Comparison of ENCODE assay signal across 8 cellular contexts in genomic region chr21:44817914-44818635, GRCh38. TPM values are rescaled to one million over a fixed set of nuclear protein-coding genes. Genes with fewer than 3 reads are reported as not detected.
DNase-seq lines count a peak whose midpoint lies in the region; ATAC-seq and TF ChIP-seq lines count a peak whose summit lies in the region.

SUMO3 (minus strand) TSS chr21:44818062; CDS start chr21:44817968, 94 bp downstream.

- no peaks in the 10 kb centered on the region for H3K36me3 ChIP-seq in CD8-positive, alpha-beta T cell (ENCODE audit: insufficient read depth, low read length)
- H3K36me3 ChIP-seq in Peyer's patch (peaks cover 0 to 8% (median 0%) of the 10 kb centered on the region in 3 donors), fibroblast of lung (ENCODE audit: control insufficient read depth, insufficient read depth, low read length) (peaks cover 4% of the 10 kb centered on the region)
- H3K36me3 ChIP-seq in naive thymus-derived CD4-positive, alpha-beta T cell (ENCODE audit: control insufficient read depth in 2 of 3, insufficient read depth in 3 of 3, low read length in 3 of 3): peaks cover 0 to 14% (median 0%) of the 10 kb centered on the region in 3 experiments

- peak within 1 kb of the TSS; percentile 79 for H3K27ac Mint-ChIP-seq in CD8-positive, alpha-beta T cell
- H3K27ac Mint-ChIP-seq in activated T-helper 1 cell treated with anti-CD3 and anti-CD28 coated beads, Interleukin-12 subunit alpha, Interleukin-12 subunit beta, Interleukin-2, Interleukin-4 antibody, amounts not matched to agents 30 ng/mL and 10 ng/mL and 1 ng/mL, durations not matched to agents 14 hours and 24 hours and 36 hours: peak within 1 kb of the TSS; percentile 44
- H3K27ac Mint-ChIP-seq in naive thymus-derived CD4-positive, alpha-beta T cell: peak within 1 kb of the TSS in 7 of 9 donors; percentile 28 to 80 (median 65)
- H3K27ac Mint-ChIP-seq in stimulated activated effector memory CD8-positive, alpha-beta T cell treated with anti-CD3 and anti-CD28 coated beads, Interleukin-12 subunit alpha, Interleukin-12 subunit beta, amount 100 ng/mL, for 72 hours: no peak within 1 kb of the TSS

- peaks cover 40% of the 10 kb centered on the region for H3K79me2 ChIP-seq in fibroblast of lung (ENCODE audit: control insufficient read depth, insufficient read depth, low read length)

- H3K4me3 ChIP-seq in CD8-positive, alpha-beta T cell (ENCODE audit: low read depth, low read length): peak within 1 kb of the TSS; percentile 68
- H3K4me3 ChIP-seq in Peyer's patch: peak within 1 kb of the TSS; percentile 84 to 92 (median 88)
- peak within 1 kb of the TSS; percentile 61 to 80 (median 74) for H3K4me3 ChIP-seq in fibroblast of lung (replicated peaks in 1 of 4; ENCODE audit: control extremely low read depth in 1 of 4, insufficient read depth in 1 of 4, low read depth in 3 of 4, low read length in 4 of 4)
- H3K4me3 ChIP-seq in naive thymus-derived CD4-positive, alpha-beta T cell (ENCODE audit: low read length): peak within 1 kb of the TSS; percentile 68

- peak within 1 kb of the TSS; percentile 59 for H3K4me2 ChIP-seq in fibroblast of lung (ENCODE audit: extremely low read depth, insufficient read depth, low read length)

- peak; percentile 75 to 91 (median 83) for DNase-seq in CD8-positive, alpha-beta T cell
- DNase-seq in Peyer's patch: peak; percentile 78 to 91 (median 90)
- peak; percentile 88 for DNase-seq in activated T-helper 1 cell treated with anti-CD3 and anti-CD28 coated beads, Interleukin-12 subunit alpha, Interleukin-12 subunit beta, Interleukin-2, Interleukin-4 antibody, amounts not matched to agents 30 ng/mL and 10 ng/mL and 1 ng/mL, durations not matched to agents 14 hours and 24 hours and 36 hours (ENCODE audit: low spot score)
- peak; percentile 72 to 79 for DNase-seq in fibroblast of lung (ENCODE audit: low read depth in 2 of 2)
- peak; percentile 78 to 96 (median 92) for DNase-seq in naive thymus-derived CD4-positive, alpha-beta T cell
- peak; percentile 92 to 93 for DNase-seq in stimulated activated effector memory CD8-positive, alpha-beta T cell treated with anti-CD3 and anti-CD28 coated beads, Interleukin-12 subunit alpha, Interleukin-12 subunit beta, amount 100 ng/mL, for 72 hours (ENCODE audit: low spot score in 2 of 2)

- no peak for TF ChIP-seq CTCF in CD8-positive, alpha-beta T cell (IDR thresholded peaks at IDR 0.05)
- no peak for TF ChIP-seq CTCF in Peyer's patch (IDR thresholded peaks at IDR 0.05)
- no peak for TF ChIP-seq CTCF in fibroblast of lung (conservative IDR thresholded peaks at IDR 0.05 in 1 of 2, IDR thresholded peaks at IDR 0.05 in 1 of 2; ENCODE audit: low read depth in 1 of 2, low read length in 2 of 2)

- CTCF ChIA-PET in CD8-positive, alpha-beta T cell (lab: Charles Lee): interaction anchor here (1.6 kb wide), 1 partner anchor 16 kb away, joined by 3 read pairs; the partner anchor contains the start of gene UBE2G2
- CTCF ChIA-PET in naive thymus-derived CD4-positive, alpha-beta T cell (lab: Charles Lee): interaction anchor here (0.6 to 0.7 kb wide), 2 partner anchors 17 to 27 kb away, joined by 3 read pairs; partner anchors contain the start of gene UBE2G2

- no peaks in the 10 kb centered on the region for H3K27me3 ChIP-seq in CD8-positive, alpha-beta T cell (ENCODE audit: insufficient read depth, low read length)
- H3K27me3 ChIP-seq in Peyer's patch (no peaks in the 10 kb centered on the region), fibroblast of lung (ENCODE audit: control insufficient read depth, insufficient read depth, low read length) (no peaks in the 10 kb centered on the region)
- no peaks in the 10 kb centered on the region for H3K27me3 ChIP-seq in naive thymus-derived CD4-positive, alpha-beta T cell (ENCODE audit: control insufficient read depth in 2 of 2, insufficient read depth in 2 of 2, low read length in 2 of 2)

- H3K4me1 ChIP-seq in CD8-positive, alpha-beta T cell (ENCODE audit: insufficient read depth, low read length): peaks cover 18% of the 10 kb centered on the region
- peaks cover 4 to 15% (median 10%) of the 10 kb centered on the region in 4 donors for H3K4me1 ChIP-seq in Peyer's patch
- peaks cover 3% of the 10 kb centered on the region for H3K4me1 ChIP-seq in fibroblast of lung (ENCODE audit: control insufficient read depth, extremely low read depth, insufficient read depth, low read length)
- H3K4me1 ChIP-seq in naive thymus-derived CD4-positive, alpha-beta T cell (ENCODE audit: control insufficient read depth in 2 of 2, insufficient read depth in 2 of 2, low read length in 2 of 2): no peaks in the 10 kb centered on the region

- no peak within 1 kb of the TSS for H2AFZ ChIP-seq in fibroblast of lung (ENCODE audit: low read length)

- peaks cover 11% of the 10 kb centered on the region for H3K9me3 Mint-ChIP-seq in CD8-positive, alpha-beta T cell
- peaks cover 24% of the 10 kb centered on the region for H3K9me3 Mint-ChIP-seq in activated T-helper 1 cell treated with anti-CD3 and anti-CD28 coated beads, Interleukin-12 subunit alpha, Interleukin-12 subunit beta, Interleukin-2, Interleukin-4 antibody, amounts not matched to agents 30 ng/mL and 10 ng/mL and 1 ng/mL, durations not matched to agents 14 hours and 24 hours and 36 hours
- peaks cover 0 to 35% (median 13%) of the 10 kb centered on the region in 11 donors for H3K9me3 Mint-ChIP-seq in naive thymus-derived CD4-positive, alpha-beta T cell
- peaks cover 7% of the 10 kb centered on the region for H3K9me3 Mint-ChIP-seq in stimulated activated effector memory CD8-positive, alpha-beta T cell treated with anti-CD3 and anti-CD28 coated beads, Interleukin-12 subunit alpha, Interleukin-12 subunit beta, amount 100 ng/mL, for 72 hours

- intact Hi-C loops in CD8-positive, alpha-beta T cell (cut with DNase I, micrococcal nuclease): loop anchor here (1.0 to 5.0 kb wide), 14 partner anchors 16 to 1846 kb away; partner anchors contain the start of genes CFAP410 (in 2 of the 2), PTTG1IP (in 2 of the 2), ADARB1 (in 1 of the 2) and LRRC3 (in 1 of the 2)
- intact Hi-C loops in activated T-helper 1 cell treated with anti-CD3 and anti-CD28 coated beads, Interleukin-12 subunit alpha, Interleukin-12 subunit beta, Interleukin-2, Interleukin-4 antibody, amounts not matched to agents 30 ng/mL and 10 ng/mL and 1 ng/mL, durations not matched to agents 14 hours and 24 hours and 36 hours (cut with micrococcal nuclease): loop anchor here (1.0 to 5.0 kb wide), 8 partner anchors 17 to 824 kb away; partner anchors contain the start of genes LRRC3, PCBP3, POFUT2 and PTTG1IP
- intact Hi-C loops in naive thymus-derived CD4-positive, alpha-beta T cell (cut with micrococcal nuclease): loop anchor here (1.0 to 5.0 kb wide), 11 partner anchors 17 to 806 kb away; partner anchors contain the start of genes PTTG1IP (in 2 of the 2), UBE2G2 (in 2 of the 2), LRRC3 (in 1 of the 2) and POFUT2 (in 1 of the 2)

- H3K27ac ChIP-seq in CD8-positive, alpha-beta T cell (ENCODE audit: low read depth, low read length): peak within 1 kb of the TSS; percentile 76
- H3K27ac ChIP-seq in Peyer's patch: peak within 1 kb of the TSS; percentile 90 to 96 (median 93)
- peak within 1 kb of the TSS; percentile 82 for H3K27ac ChIP-seq in fibroblast of lung (ENCODE audit: insufficient read depth, low read length)
- H3K27ac ChIP-seq in naive thymus-derived CD4-positive, alpha-beta T cell (ENCODE audit: low read depth, low read length): peak within 1 kb of the TSS; percentile 96

- no peaks in the 10 kb centered on the region for H3K27me3 Mint-ChIP-seq in CD8-positive, alpha-beta T cell (ENCODE audit: low read depth)
- no peaks in the 10 kb centered on the region for H3K27me3 Mint-ChIP-seq in activated T-helper 1 cell treated with anti-CD3 and anti-CD28 coated beads, Interleukin-12 subunit alpha, Interleukin-12 subunit beta, Interleukin-2, Interleukin-4 antibody, amounts not matched to agents 30 ng/mL and 10 ng/mL and 1 ng/mL, durations not matched to agents 14 hours and 24 hours and 36 hours (ENCODE audit: insufficient read depth)
- H3K27me3 Mint-ChIP-seq in naive thymus-derived CD4-positive, alpha-beta T cell: peaks cover 0 to 9% (median 0%) of the 10 kb centered on the region in 5 donors

- ATAC-seq in CD8-positive, alpha-beta T cell: peak; percentile 68
- ATAC-seq in GM19351 (IDR thresholded peaks at IDR 0.05; ENCODE audit: unreplicated experiment) (peak; percentile 61), HG03521 (IDR thresholded peaks at IDR 0.05; ENCODE audit: unreplicated experiment) (peak; percentile 61)
- ATAC-seq in naive thymus-derived CD4-positive, alpha-beta T cell: peak; percentile 83
- ATAC-seq in stimulated activated effector memory CD8-positive, alpha-beta T cell treated with anti-CD3 and anti-CD28 coated beads, Interleukin-12 subunit alpha, Interleukin-12 subunit beta, amount 100 ng/mL, for 72 hours: peak; percentile 85

- TF ChIP-seq POLR2A in Peyer's patch (IDR thresholded peaks at IDR 0.05): peak; percentile 79 to 97

- peak within 1 kb of the TSS; percentile 73 for H3K4me3 Mint-ChIP-seq in CD8-positive, alpha-beta T cell
- H3K4me3 Mint-ChIP-seq in activated T-helper 1 cell treated with anti-CD3 and anti-CD28 coated beads, Interleukin-12 subunit alpha, Interleukin-12 subunit beta, Interleukin-2, Interleukin-4 antibody, amounts not matched to agents 30 ng/mL and 10 ng/mL and 1 ng/mL, durations not matched to agents 14 hours and 24 hours and 36 hours: peak within 1 kb of the TSS; percentile 67
- H3K4me3 Mint-ChIP-seq in naive thymus-derived CD4-positive, alpha-beta T cell: peak within 1 kb of the TSS; percentile 50 to 85 (median 70)
- H3K4me3 Mint-ChIP-seq in stimulated activated effector memory CD8-positive, alpha-beta T cell treated with anti-CD3 and anti-CD28 coated beads, Interleukin-12 subunit alpha, Interleukin-12 subunit beta, amount 100 ng/mL, for 72 hours: peak within 1 kb of the TSS; percentile 78

- POLR2A ChIA-PET in CD8-positive, alpha-beta T cell (lab: Charles Lee): interaction anchor here (1.0 to 1.6 kb wide), 6 partner anchors 9 to 261 kb away, joined by 3 to 5 read pairs (median 4); partner anchors contain the start of gene PTTG1IP
- POLR2A ChIA-PET in naive thymus-derived CD4-positive, alpha-beta T cell (lab: Charles Lee): interaction anchor here (0.9 to 1.6 kb wide), 15 partner anchors 9 to 270 kb away, joined by 3 to 7 read pairs (median 4); partner anchors contain the start of genes PTTG1IP and UBE2G2

- peaks cover 7% of the 10 kb centered on the region for H3K36me3 Mint-ChIP-seq in CD8-positive, alpha-beta T cell
- peaks cover 3% of the 10 kb centered on the region for H3K36me3 Mint-ChIP-seq in activated T-helper 1 cell treated with anti-CD3 and anti-CD28 coated beads, Interleukin-12 subunit alpha, Interleukin-12 subunit beta, Interleukin-2, Interleukin-4 antibody, amounts not matched to agents 30 ng/mL and 10 ng/mL and 1 ng/mL, durations not matched to agents 14 hours and 24 hours and 36 hours (ENCODE audit: low read depth)
- H3K36me3 Mint-ChIP-seq in naive thymus-derived CD4-positive, alpha-beta T cell: peaks cover 0 to 16% (median 0%) of the 10 kb centered on the region in 5 donors
- peaks cover 22% of the 10 kb centered on the region for H3K36me3 Mint-ChIP-seq in stimulated activated effector memory CD8-positive, alpha-beta T cell treated with anti-CD3 and anti-CD28 coated beads, Interleukin-12 subunit alpha, Interleukin-12 subunit beta, amount 100 ng/mL, for 72 hours

- H3K9me3 ChIP-seq in CD8-positive, alpha-beta T cell (ENCODE audit: low read length): peaks cover 5% of the 10 kb centered on the region
- peaks cover 0 to 8% (median 3%) of the 10 kb centered on the region in 4 donors for H3K9me3 ChIP-seq in Peyer's patch
- H3K9me3 ChIP-seq in fibroblast of lung (ENCODE audit: control insufficient read depth, insufficient read depth, low read depth, low read length): no peaks in the 10 kb centered on the region
- H3K9me3 ChIP-seq in naive thymus-derived CD4-positive, alpha-beta T cell (ENCODE audit: control insufficient read depth in 2 of 3, low read length in 3 of 3): peaks cover 0 to 13% (median 0%) of the 10 kb centered on the region in 3 experiments

- H3K4me1 Mint-ChIP-seq in CD8-positive, alpha-beta T cell (ENCODE audit: low read depth): peaks cover 9% of the 10 kb centered on the region
- H3K4me1 Mint-ChIP-seq in activated T-helper 1 cell treated with anti-CD3 and anti-CD28 coated beads, Interleukin-12 subunit alpha, Interleukin-12 subunit beta, Interleukin-2, Interleukin-4 antibody, amounts not matched to agents 30 ng/mL and 10 ng/mL and 1 ng/mL, durations not matched to agents 14 hours and 24 hours and 36 hours (ENCODE audit: low read depth): peaks cover 11% of the 10 kb centered on the region
- H3K4me1 Mint-ChIP-seq in naive thymus-derived CD4-positive, alpha-beta T cell: peaks cover 5 to 27% (median 10%) of the 10 kb centered on the region in 7 donors
- peaks cover 16% of the 10 kb centered on the region for H3K4me1 Mint-ChIP-seq in stimulated activated effector memory CD8-positive, alpha-beta T cell treated with anti-CD3 and anti-CD28 coated beads, Interleukin-12 subunit alpha, Interleukin-12 subunit beta, amount 100 ng/mL, for 72 hours

- H4K20me1 ChIP-seq in fibroblast of lung (ENCODE audit: control insufficient read depth, extremely low read depth, insufficient read depth, low read length): no peaks in the 10 kb centered on the region

- H3K9ac ChIP-seq in fibroblast of lung (ENCODE audit: insufficient read depth, low read length): peak within 1 kb of the TSS; percentile 81

RNA-seq across cellular contexts. Expression of gene SUMO3, which starts in this region (rescaled TPM):
- 10 to 100 TPM; 84.7 to 87.3 TPM for total RNA-seq in CD8-positive, alpha-beta T cell
- total RNA-seq in Peyer's patch (10 to 100 TPM; 42.6 to 57.6 (median 49.8) TPM), fibroblast of lung (74.2 and 96.3 TPM in 2 replicates)
- 86.9 and 88.6 TPM in 2 replicates for total RNA-seq in activated T-helper 1 cell treated with anti-CD3 and anti-CD28 coated beads, Interleukin-12 subunit alpha, Interleukin-12 subunit beta, Interleukin-2, Interleukin-4 antibody, amounts not matched to agents 30 ng/mL and 10 ng/mL and 1 ng/mL, durations not matched to agents 14 hours and 24 hours and 36 hours
- polyA plus RNA-seq in fibroblast of lung: 190 and 230 TPM in 2 replicates
- 125 and 162 TPM in 2 replicates for polyA plus RNA-seq in fibroblast of lung (2012)
- polyA minus RNA-seq in fibroblast of lung (ENCODE audit: low replicate concordance): 39.3 and 58.6 TPM in 2 replicates
- 10 to 100 TPM; 46.9 to 91.7 (median 70.2) TPM for total RNA-seq in naive thymus-derived CD4-positive, alpha-beta T cell
- 10 to 100 TPM; 85.1 to 88.9 TPM for polyA plus RNA-seq in naive thymus-derived CD4-positive, alpha-beta T cell

Comparison
In these comparisons a context has a peak if more than half of its experiments do, and no peak if none do; other contexts are left out.
1. Peak in every context shown above with its lines: DNase-seq, ATAC-seq, H3K4me3 ChIP-seq and H3K27ac ChIP-seq.